In the genomic region with DNA sequence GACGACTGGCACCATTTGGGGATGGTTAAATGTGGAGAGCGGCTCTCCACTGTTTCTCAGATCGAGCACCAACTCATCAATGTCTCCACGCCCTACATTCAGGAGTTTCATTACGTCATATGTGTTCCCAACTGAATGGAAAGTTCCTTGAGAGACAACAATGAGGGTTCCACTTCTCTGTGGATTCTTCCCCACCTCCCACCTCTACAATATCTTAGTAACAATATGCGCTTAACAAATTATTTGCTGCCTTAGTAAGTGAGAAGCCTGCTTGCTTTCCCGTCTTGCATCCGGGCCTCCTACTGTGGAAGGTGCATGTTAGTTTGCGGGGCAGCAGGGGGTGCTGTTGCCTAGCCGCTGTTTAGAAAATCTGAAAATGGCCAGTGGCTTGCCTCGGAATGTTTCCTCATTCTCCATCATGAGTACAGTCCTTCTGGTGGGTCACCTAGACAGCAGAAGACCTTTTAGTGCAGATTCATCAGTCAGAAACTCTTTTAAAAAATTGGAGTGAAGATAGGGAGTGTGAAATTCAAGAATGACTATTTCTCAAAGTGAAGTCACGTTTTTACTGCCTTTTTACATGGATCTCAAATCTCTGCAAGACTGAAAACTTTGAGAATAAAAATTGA, we compare ENCODE assay signal across 8 cellular contexts. TPM values are rescaled to one million over a fixed set of nuclear protein-coding genes. Genes with fewer than 3 reads are reported as not detected.
DNase-seq lines count a peak whose midpoint lies in the region; ATAC-seq and TF ChIP-seq lines count a peak whose summit lies in the region.

No MANE protein-coding gene starts in this region.

- no peak overlapping the region for H2AFZ ChIP-seq in parathyroid adenoma

- no peak overlapping the region for H3K4me2 ChIP-seq in parathyroid adenoma (ENCODE audit: low read length)

- H3K36me3 ChIP-seq in parathyroid adenoma (ENCODE audit: control insufficient read depth, insufficient read depth, low read length) = no peaks in the 10 kb centered on the region

- H3K9me3 ChIP-seq in parathyroid adenoma (ENCODE audit: control insufficient read depth, low read length) = no peaks in the 10 kb centered on the region

- ATAC-seq in GM18517 (IDR thresholded peaks at IDR 0.05; ENCODE audit: unreplicated experiment) = peak; percentile 73
- peak; percentile 72 for ATAC-seq in HG03108 (IDR thresholded peaks at IDR 0.05; ENCODE audit: unreplicated experiment)
- ATAC-seq in foreskin keratinocyte = peak; percentile 87
- ATAC-seq in HG02852 (IDR thresholded peaks at IDR 0.05; ENCODE audit: unreplicated experiment) = no peak

- DNase-seq in AG09319 (ENCODE audit: extremely low read depth, low read depth) (peak; percentile 2), NCI-H510A (lab: John Stamatoyannopoulos, UW) (peak; percentile 7), activated T-cell treated with anti-CD3 and anti-CD28 coated beads for 48 hours (ENCODE audit: low read depth) (peak; percentile 26), foreskin keratinocyte (peak; percentile 32 to 65)

- H3K27ac ChIP-seq in foreskin keratinocyte (peak overlapping the region; percentile 10), parathyroid adenoma (no peak overlapping the region)

- no peaks in the 10 kb centered on the region for H3K79me2 ChIP-seq in parathyroid adenoma

- peaks cover 44% of the 10 kb centered on the region for H3K27me3 ChIP-seq in foreskin keratinocyte
- H3K27me3 ChIP-seq in parathyroid adenoma (ENCODE audit: control insufficient read depth, insufficient read depth, low read length) = no peaks in the 10 kb centered on the region

- TF ChIP-seq CTCF in AG09319 (IDR thresholded peaks at IDR 0.05; ENCODE audit: low read depth, low read length) = peak; percentile 90
- TF ChIP-seq CTCF in foreskin keratinocyte (conservative IDR thresholded peaks at IDR 0.05) = peak; percentile 97
- peak; percentile 41 for TF ChIP-seq CTCF in parathyroid adenoma (IDR thresholded peaks at IDR 0.05)

- H3K4me3 ChIP-seq in parathyroid adenoma (ENCODE audit: low read depth, low read length) = no peak overlapping the region

- no peak overlapping the region for H3K9ac ChIP-seq in parathyroid adenoma

- H3K4me1 ChIP-seq in foreskin keratinocyte = no peaks in the 10 kb centered on the region
- H3K4me1 ChIP-seq in parathyroid adenoma = no peaks in the 10 kb centered on the region

RNA-seq across cellular contexts. Expression of gene PHOX2B, which starts 55.7 kb away (rescaled TPM):
- total RNA-seq in foreskin keratinocyte = not detected in 2 replicates
- not detected in 2 replicates for polyA plus RNA-seq in foreskin keratinocyte

Comparison
In these comparisons a context has a peak if more than half of its experiments do, and no peak if none do; other contexts are left out.
1. CTCF ChIP-seq: peak in every context shown above with its lines; median percentile 97 in foreskin keratinocyte; 90 in AG09319; 41 in parathyroid adenoma.